Comparison of ENCODE assay signal across 14 cellular contexts in the genomic region with DNA sequence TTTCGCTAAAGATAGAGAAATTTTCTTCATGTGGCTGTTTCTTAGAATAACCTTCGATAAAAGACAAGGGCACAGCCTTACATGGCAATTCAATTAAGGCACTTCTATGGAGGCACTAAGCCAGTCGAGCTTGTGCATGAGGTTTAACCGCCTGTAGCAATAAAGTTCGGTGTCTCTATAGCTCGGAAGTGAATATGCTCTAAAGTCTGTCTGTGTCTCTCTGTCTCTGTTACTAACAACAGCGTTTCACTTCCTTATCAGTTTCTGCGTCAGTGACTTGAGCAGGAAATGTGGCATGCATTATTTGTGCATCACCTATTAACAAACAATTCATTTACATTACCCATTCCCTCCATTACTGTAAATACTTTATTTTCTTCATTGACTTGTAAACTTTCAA.
DNase-seq lines count a peak whose midpoint lies in the region; ATAC-seq and TF ChIP-seq lines count a peak whose summit lies in the region.
"Had no signal": no experiment of that assay in that cellular context is flagged by ENCODE, and none has a peak within 500 bp of the region (broad histone marks: within the 10 kb centered on the region; RNA-seq: fewer than 3 reads in every experiment).

No MANE protein-coding gene starts in this region.

- H2AFZ ChIP-seq in mesenchymal stem cell (ENCODE audit: low read depth, low read length) = no peak overlapping the region

- no peak overlapping the region for H4K8ac ChIP-seq in mesenchymal stem cell (ENCODE audit: low read length)

- H3K4ac ChIP-seq in mesenchymal stem cell (ENCODE audit: low read depth in 1 of 2, low read length in 2 of 2) = no peak overlapping the region

- no peak overlapping the region for H3K4me3 Mint-ChIP-seq in nephron progenitor cell
- H3K4me3 Mint-ChIP-seq: dendritic cell treated with granulocyte-macrophage colony-stimulating factor and Interleukin-4, amounts not matched to agents 40 ng/mL and 50 ng/mL, for 4 days had no signal

- DNase-seq in OCI-M1 (lab: John Stamatoyannopoulos, UW) = peak; percentile 48
- no peak for DNase-seq in mesenchymal stem cell
- DNase-seq in nephron progenitor cell = no peak
- no peak for DNase-seq in SKM-1 (lab: John Stamatoyannopoulos, UW; ENCODE audit: unreplicated experiment)
- DNase-seq in NCI-H2171 (lab: John Stamatoyannopoulos, UW) = no peak
- DNase-seq: NCI-H2029; stimulated activated CD4-positive, alpha-beta T cell treated with anti-CD3 and anti-CD28 coated beads, Interleukin-4, amount 100 ng/mL, for 1 hour; stomach; T-helper 9 cell had no signal

- H3K27me3 Mint-ChIP-seq in nephron progenitor cell (ENCODE audit: low read depth, poor library complexity) = no peaks in the 10 kb centered on the region
- H3K27me3 Mint-ChIP-seq: dendritic cell treated with granulocyte-macrophage colony-stimulating factor and Interleukin-4, amounts not matched to agents 40 ng/mL and 50 ng/mL, for 4 days had no signal

- peaks cover 4% of the 10 kb centered on the region for H3K9me3 Mint-ChIP-seq in nephron progenitor cell
- H3K9me3 Mint-ChIP-seq: dendritic cell treated with granulocyte-macrophage colony-stimulating factor and Interleukin-4, amounts not matched to agents 40 ng/mL and 50 ng/mL, for 4 days had no signal

- no peak overlapping the region for H3K27ac Mint-ChIP-seq in nephron progenitor cell
- H3K27ac Mint-ChIP-seq: dendritic cell treated with granulocyte-macrophage colony-stimulating factor and Interleukin-4, amounts not matched to agents 40 ng/mL and 50 ng/mL, for 4 days had no signal

- peaks cover 11% of the 10 kb centered on the region for H3K4me1 Mint-ChIP-seq in nephron progenitor cell

- WGBS in mesenchymal stem cell = 90% methylated on average over 8 of the region's 8 CpGs

- H4K91ac ChIP-seq in mesenchymal stem cell (ENCODE audit: low read length) = no peak overlapping the region

- H3K36me3 ChIP-seq in mesenchymal stem cell (ENCODE audit: control insufficient read depth in 1 of 2, insufficient read depth in 2 of 2, low read depth in 1 of 2, low read length in 2 of 2) = no peaks in the 10 kb centered on the region
- H3K36me3 ChIP-seq: HAP-1, stomach had no signal

- H3K4me3 ChIP-seq in mesenchymal stem cell (ENCODE audit: insufficient read depth in 1 of 2, low read depth in 1 of 2, low read length in 2 of 2) = no peak overlapping the region
- H3K4me3 ChIP-seq: HAP-1, stomach had no signal

- H3K27me3 ChIP-seq in mesenchymal stem cell (ENCODE audit: control insufficient read depth in 1 of 2, insufficient read depth in 1 of 2, low read length in 2 of 2) = no peaks in the 10 kb centered on the region
- H3K27me3 ChIP-seq: stomach had no signal

- TF ChIP-seq CTCF in nephron progenitor cell (IDR thresholded peaks at IDR 0.05) = no peak

- no peak overlapping the region for H2BK12ac ChIP-seq in mesenchymal stem cell (ENCODE audit: low read length in 2 of 2)

- no peak overlapping the region for H2BK15ac ChIP-seq in mesenchymal stem cell (ENCODE audit: low read depth, poor library complexity, severe bottlenecking)

- no peak overlapping the region for H3K4me2 ChIP-seq in mesenchymal stem cell (ENCODE audit: low read length, poor library complexity, severe bottlenecking)

- H3K23ac ChIP-seq in mesenchymal stem cell (ENCODE audit: low read length in 2 of 2) = no peak overlapping the region

- no peak overlapping the region for H2BK120ac ChIP-seq in mesenchymal stem cell (ENCODE audit: low read depth, low read length)

- H3K9me3 ChIP-seq in mesenchymal stem cell (ENCODE audit: control insufficient read depth, low read length) = peaks cover 35% of the 10 kb centered on the region
- H3K9me3 ChIP-seq: HAP-1 had no signal

- no peak overlapping the region for H3K27ac ChIP-seq in mesenchymal stem cell (ENCODE audit: low read length, poor library complexity, severe bottlenecking)
- H3K27ac ChIP-seq: stomach had no signal

- no peaks in the 10 kb centered on the region for H3K36me3 Mint-ChIP-seq in nephron progenitor cell (ENCODE audit: low read depth)

- H3K18ac ChIP-seq in mesenchymal stem cell (ENCODE audit: low read depth in 1 of 2, low read length in 2 of 2) = no peak overlapping the region

- H2BK5ac ChIP-seq in mesenchymal stem cell (ENCODE audit: low read depth, low read length, poor library complexity, severe bottlenecking) = no peak overlapping the region

- no peak overlapping the region for H2AK5ac ChIP-seq in mesenchymal stem cell (ENCODE audit: low read length, severe bottlenecking)

- peak; percentile 71 for ATAC-seq in GM18519 (IDR thresholded peaks at IDR 0.05; ENCODE audit: low FRiP score, unreplicated experiment)
- peak; percentile 86 for ATAC-seq in GM21390 (IDR thresholded peaks at IDR 0.05; ENCODE audit: unreplicated experiment)
- peak; percentile 61 for ATAC-seq in HG03066 (IDR thresholded peaks at IDR 0.05; ENCODE audit: low read depth, unreplicated experiment)

- H3K4me1 ChIP-seq in mesenchymal stem cell (ENCODE audit: control insufficient read depth, insufficient read depth, low read depth, low read length) = peaks cover 3% of the 10 kb centered on the region
- H3K4me1 ChIP-seq: HAP-1, stomach had no signal

- H3K9ac ChIP-seq in mesenchymal stem cell (ENCODE audit: low read length) = no peak overlapping the region

- no peak overlapping the region for H3K14ac ChIP-seq in mesenchymal stem cell (ENCODE audit: low read length in 2 of 2)

- no peaks in the 10 kb centered on the region for H3K79me1 ChIP-seq in mesenchymal stem cell (replicated peaks; ENCODE audit: low read length, poor library complexity, severe bottlenecking)
